8 cellular contexts compared by ENCODE assay signal in the genomic region with DNA sequence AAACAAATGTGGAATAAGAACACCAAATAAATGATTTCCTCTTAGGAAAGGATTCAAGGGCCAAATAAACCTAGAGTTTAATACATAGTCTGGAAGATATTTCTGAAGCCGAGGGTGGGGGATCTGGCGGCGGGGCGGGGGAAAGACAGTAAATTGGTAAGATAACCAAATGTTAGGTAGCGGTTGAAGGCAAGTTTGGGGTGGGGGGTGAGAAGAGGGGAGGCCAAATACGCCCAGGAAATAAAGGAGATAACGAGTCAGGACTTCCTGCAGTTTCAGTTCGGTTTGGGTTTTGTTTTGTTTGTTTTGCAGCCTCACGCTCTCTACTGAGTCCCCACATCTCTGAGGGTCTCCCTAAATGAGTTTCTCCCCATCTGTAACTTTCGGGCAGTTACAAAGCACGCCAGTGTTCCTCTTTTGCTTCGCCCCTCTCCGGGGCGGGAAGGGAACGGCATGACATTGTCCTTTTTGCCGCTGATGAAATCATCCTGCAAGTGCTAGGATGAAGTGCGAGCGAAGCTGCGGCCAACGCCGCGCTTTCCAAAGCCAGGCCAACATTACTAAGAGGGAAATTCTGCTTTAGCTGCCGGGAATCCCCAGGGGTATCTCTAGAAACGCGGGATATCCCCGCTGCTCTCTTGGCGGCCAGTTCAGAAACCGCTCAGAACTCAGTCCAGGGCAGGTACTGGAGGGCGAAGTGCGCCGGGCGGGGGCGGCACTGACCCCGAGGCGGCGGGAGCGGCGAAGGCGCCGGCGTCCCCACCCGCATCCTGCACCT. TPM values are rescaled to one million over a fixed set of nuclear protein-coding genes. Genes with fewer than 3 reads are reported as not detected.
DNase-seq lines count a peak whose midpoint lies in the region; ATAC-seq and TF ChIP-seq lines count a peak whose summit lies in the region.

No MANE protein-coding gene starts in this region.

- H3K27me3 ChIP-seq in SJSA1 (replicated peaks) (no peaks in the 10 kb centered on the region), prostate gland (replicated peaks; ENCODE audit: insufficient read depth) (no peaks in the 10 kb centered on the region), vagina (no peaks in the 10 kb centered on the region)

- 3% methylated on average over 42 of the region's 42 CpGs for WGBS in prostate gland

- ATAC-seq in GM21381 (IDR thresholded peaks at IDR 0.05; ENCODE audit: unreplicated experiment) = peak; percentile 56

- intact Hi-C loops in cardiac septum (cut with DNase I) = loop anchor here (2.0 to 5.0 kb wide), 2 partner anchors 91 to 184 kb away; a partner anchor contains a TSS
- intact Hi-C loops in prostate gland (cut with DNase I) = loop anchor here (2.0 kb wide), 1 partner anchor 169 kb away; no protein-coding TSS in a partner anchor
- intact Hi-C loops in vagina (cut with DNase I) = no loop called here

- H3K4me1 Mint-ChIP-seq in activated naive CD4-positive, alpha-beta T cell treated with anti-CD3 and anti-CD28 coated beads, Interleukin-2, amount 50 U/mL, for 24 hours = peaks cover 37% of the 10 kb centered on the region

- H3K27ac ChIP-seq in SJSA1 (peak overlapping the region; percentile 69), prostate gland (peak overlapping the region; percentile 68 to 84), vagina (peak overlapping the region; percentile 92)

- peak overlapping the region; percentile 92 for H3K27ac Mint-ChIP-seq in activated naive CD4-positive, alpha-beta T cell treated with anti-CD3 and anti-CD28 coated beads, Interleukin-2, amount 50 U/mL, for 24 hours

- H3K36me3 Mint-ChIP-seq in activated naive CD4-positive, alpha-beta T cell treated with anti-CD3 and anti-CD28 coated beads, Interleukin-2, amount 50 U/mL, for 24 hours = no peaks in the 10 kb centered on the region

- H3K4me3 Mint-ChIP-seq in activated naive CD4-positive, alpha-beta T cell treated with anti-CD3 and anti-CD28 coated beads, Interleukin-2, amount 50 U/mL, for 24 hours = peak overlapping the region; percentile 92

- peaks cover 4% of the 10 kb centered on the region; the same call in 1 of the 2 replicates for H3K36me3 ChIP-seq in SJSA1
- no peaks in the 10 kb centered on the region for H3K36me3 ChIP-seq in prostate gland
- no peaks in the 10 kb centered on the region for H3K36me3 ChIP-seq in vagina

- no peaks in the 10 kb centered on the region for H3K9me3 Mint-ChIP-seq in activated naive CD4-positive, alpha-beta T cell treated with anti-CD3 and anti-CD28 coated beads, Interleukin-2, amount 50 U/mL, for 24 hours

- TF ChIP-seq POLR2A in prostate gland (IDR thresholded peaks at IDR 0.05) = no peak
- no peak for TF ChIP-seq POLR2A in vagina (IDR thresholded peaks at IDR 0.05)

- H3K4me3 ChIP-seq in SJSA1 (peak overlapping the region; percentile 74), prostate gland (peak overlapping the region; percentile 75 to 85), vagina (peak overlapping the region; percentile 75 to 78)

- H3K27me3 Mint-ChIP-seq in activated naive CD4-positive, alpha-beta T cell treated with anti-CD3 and anti-CD28 coated beads, Interleukin-2, amount 50 U/mL, for 24 hours = peaks cover 18% of the 10 kb centered on the region

- TF ChIP-seq CTCF in prostate gland (IDR thresholded peaks at IDR 0.05) (peak in 1 of 4 experiments; percentile 4), vagina (IDR thresholded peaks at IDR 0.05) (no peak)

- DNase-seq in DMS153 treated with DMSO at 0.1 percent for 48 hours (lab: John Stamatoyannopoulos, UW; ENCODE audit: unreplicated experiment) = peak; percentile 75
- peak; percentile 39 for DNase-seq in HT1080 (ENCODE audit: low read depth)
- DNase-seq in SJSA1 (ENCODE audit: low read depth in 1 of 2, low spot score in 2 of 2) = peak; percentile 56 to 60
- peak; percentile 89 for DNase-seq in cardiac septum (ENCODE audit: low spot score)
- DNase-seq in prostate gland (ENCODE audit: low spot score) = peak; percentile 20
- no peak for DNase-seq in vagina (ENCODE audit: extremely low spot score in 2 of 2)

- H3K9me3 ChIP-seq in SJSA1 (replicated peaks) (no peaks in the 10 kb centered on the region), prostate gland (no peaks in the 10 kb centered on the region), vagina (no peaks in the 10 kb centered on the region)

- peaks cover 38% of the 10 kb centered on the region for H3K4me1 ChIP-seq in SJSA1 (replicated peaks)
- no peaks in the 10 kb centered on the region for H3K4me1 ChIP-seq in prostate gland (replicated peaks)
- peaks cover 29% of the 10 kb centered on the region for H3K4me1 ChIP-seq in vagina

RNA-seq across cellular contexts. Expression of a gene that starts 0.8 kb away (rescaled TPM):
- 24.8 and 27.6 TPM in 2 replicates for total RNA-seq in HT1080 (2014; rRNA removed; shearing (Covaris generic))
- polyA plus RNA-seq in HT1080 (2015; cell fraction: cytosol; rRNA removed) = 10.1 and 14.6 TPM in 2 replicates
- polyA plus RNA-seq in HT1080 (2015; cell fraction: nucleus; rRNA removed) = 29.8 and 31.7 TPM in 2 replicates
- total RNA-seq in SJSA1 (2014; rRNA removed; shearing (Covaris generic)) = 45.1 and 51.8 TPM in 2 replicates
- total RNA-seq in cardiac septum = 351 TPM
- total RNA-seq in prostate gland = 10 to 100 TPM; 47.3 to 97.4 TPM
- total RNA-seq in vagina = 22.8 TPM

Comparison
In these comparisons a context has a peak if more than half of its experiments do, and no peak if none do; other contexts are left out.
1. DNase-seq: peak in DMS153 treated with DMSO at 0.1 percent for 48 hours (single experiment), HT1080 (single experiment), SJSA1 (2 of 2), cardiac septum (single experiment) and prostate gland (single experiment); none in vagina (0 of 2).
2. Peak in every context shown above with its lines, with median percentiles within 50 percentile points of each other: H3K27ac ChIP-seq and H3K4me3 ChIP-seq.